In genomic region chr1:94988356-94988755, GRCh38 we compare ENCODE assay signal across 1 cellular context.
TF ChIP-seq lines count a peak whose summit lies in the region.

No MANE protein-coding gene starts in this region.

TF ChIP-seq in WTC11, 78 proteins besides CTCF, POLR2A, EP300 and RAD21 (continued from another document):
- no peak for TF ChIP-seq ZNF512 (CRISPR knock-in tag; IDR thresholded peaks at IDR 0.05; ENCODE audit: borderline replicate concordance)
- TF ChIP-seq MLX (CRISPR knock-in tag; IDR thresholded peaks at IDR 0.05) = no peak
- TF ChIP-seq MYBL2 (CRISPR knock-in tag; IDR thresholded peaks at IDR 0.05) = no peak
- no peak for TF ChIP-seq CDX4 (CRISPR knock-in tag; IDR thresholded peaks at IDR 0.05; ENCODE audit: borderline replicate concordance)
- no peak for TF ChIP-seq E2F4 (CRISPR knock-in tag; IDR thresholded peaks at IDR 0.05; ENCODE audit: borderline replicate concordance, low read depth)
